18 cellular contexts compared by ENCODE assay signal in genomic region chr3:78632925-78633324, GRCh38.
DNase-seq lines count a peak whose midpoint lies in the region; ATAC-seq and TF ChIP-seq lines count a peak whose summit lies in the region.
"Had no signal": no experiment of that assay in that cellular context is flagged by ENCODE, and none has a peak within 500 bp of the region (broad histone marks: within the 10 kb centered on the region; RNA-seq: fewer than 3 reads in every experiment).

No MANE protein-coding gene starts in this region.

- H3K4me3 Mint-ChIP-seq in nephron (no peak overlapping the region), Caco-2 (ENCODE audit: unreplicated experiment) (no peak overlapping the region)
- no peak overlapping the region for H3K4me3 Mint-ChIP-seq in activated naive CD8-positive, alpha-beta T cell treated with anti-CD3 and anti-CD28 coated beads for 36 hours

- H3K36me3 Mint-ChIP-seq in nephron (ENCODE audit: low read depth) (peaks cover 58% of the 10 kb centered on the region), Caco-2 (ENCODE audit: insufficient read depth, unreplicated experiment) (no peaks in the 10 kb centered on the region)
- H3K36me3 Mint-ChIP-seq in activated naive CD8-positive, alpha-beta T cell treated with anti-CD3 and anti-CD28 coated beads for 36 hours, result no peaks in the 10 kb centered on the region

- no peak overlapping the region for H3K27ac ChIP-seq in A673 (ENCODE audit: low read depth, low read length, poor library complexity, severe bottlenecking)
- H3K27ac ChIP-seq: 22Rv1, PC-9 had no signal

- H3K27me3 ChIP-seq in A673 (replicated peaks; ENCODE audit: insufficient read depth, low read depth, low read length, poor library complexity) (no peaks in the 10 kb centered on the region), Caco-2 (replicated peaks; ENCODE audit: control insufficient read depth, insufficient read depth, low read length) (no peaks in the 10 kb centered on the region)

- H3K4me1 Mint-ChIP-seq in nephron (peaks cover 16% of the 10 kb centered on the region), Caco-2 (ENCODE audit: low read depth, unreplicated experiment) (no peaks in the 10 kb centered on the region)
- H3K4me1 Mint-ChIP-seq in activated naive CD8-positive, alpha-beta T cell treated with anti-CD3 and anti-CD28 coated beads for 36 hours, result no peaks in the 10 kb centered on the region

- H3K36me3 ChIP-seq in A673 (ENCODE audit: insufficient read depth, low read length, poor library complexity, severe bottlenecking) (peaks cover 4% of the 10 kb centered on the region), Caco-2 (ENCODE audit: control insufficient read depth, insufficient read depth, low read length) (no peaks in the 10 kb centered on the region)

- H3K4me3 ChIP-seq in A673 (ENCODE audit: low read depth, low read length, poor library complexity, severe bottlenecking), result no peak overlapping the region
- no peak overlapping the region for H3K4me3 ChIP-seq in fibroblast of the aortic adventitia (ENCODE audit: low read depth, low read length)
- H3K4me3 ChIP-seq in Caco-2 (ENCODE audit: low read depth, low read length), result no peak overlapping the region
- H3K4me3 ChIP-seq: K562, PC-9 had no signal

- POLR2A ChIA-PET in A673 (lab: Charles Lee; ENCODE audit: low non-redundant PET), result no interaction called here
- POLR2A ChIA-PET in Caco-2 (lab: Charles Lee), result no interaction called here

- H3K9me3 Mint-ChIP-seq in nephron (no peaks in the 10 kb centered on the region), Caco-2 (ENCODE audit: unreplicated experiment) (no peaks in the 10 kb centered on the region)
- H3K9me3 Mint-ChIP-seq in activated naive CD8-positive, alpha-beta T cell treated with anti-CD3 and anti-CD28 coated beads for 36 hours, result no peaks in the 10 kb centered on the region

- intact Hi-C loops in A673 (cut with micrococcal nuclease; ENCODE audit: unreplicated experiment) (no loop called here), Caco-2 (cut with micrococcal nuclease; ENCODE audit: unreplicated experiment) (no loop called here)

- H3K4me1 ChIP-seq in A673 (ENCODE audit: insufficient read depth, low read length, poor library complexity, severe bottlenecking) (peaks cover 8% of the 10 kb centered on the region), Caco-2 (no peaks in the 10 kb centered on the region)

- BruUV-seq in A673 (replicated peaks; lab: Mats Ljungman, UMichigan) (no TSS peak), Caco-2 (replicated peaks; lab: Mats Ljungman, UMichigan) (no TSS peak)

- TF ChIP-seq CTCF in A673 (conservative IDR thresholded peaks at IDR 0.05; ENCODE audit: low read depth, low read length) (peak; percentile 25; the same call in 1 of the 2 replicates), fibroblast of the aortic adventitia (IDR thresholded peaks at IDR 0.05; ENCODE audit: insufficient read depth, low read length) (no peak), nephron (IDR thresholded peaks at IDR 0.05; ENCODE audit: unreplicated experiment in 3 of 3) (no peak), Caco-2 (IDR thresholded peaks at IDR 0.05; ENCODE audit: insufficient read depth in 1 of 2, low read depth in 1 of 2, low read length in 1 of 2, severe bottlenecking in 1 of 2, unreplicated experiment in 1 of 2) (no peak)

- H3K27me3 Mint-ChIP-seq in nephron (ENCODE audit: low read depth) (no peaks in the 10 kb centered on the region), Caco-2 (ENCODE audit: insufficient read depth, unreplicated experiment) (no peaks in the 10 kb centered on the region)
- H3K27me3 Mint-ChIP-seq in activated naive CD8-positive, alpha-beta T cell treated with anti-CD3 and anti-CD28 coated beads for 36 hours, result no peaks in the 10 kb centered on the region

- CTCF ChIA-PET in A673 (lab: Charles Lee) (no interaction called here), Caco-2 (lab: Charles Lee) (no interaction called here)

- DNase-seq in A673 (ENCODE audit: low spot score), result peak; percentile 23
- peak; percentile 42 for DNase-seq in astrocyte of the hippocampus (ENCODE audit: low read depth, low spot score)
- peak; percentile 12 for DNase-seq in fibroblast of the aortic adventitia (ENCODE audit: low read depth)
- DNase-seq in NCI-H187 treated with DMSO at 0.1 percent for 48 hours (lab: John Stamatoyannopoulos, UW), result no peak
- no peak for DNase-seq in activated naive CD8-positive, alpha-beta T cell treated with anti-CD3 and anti-CD28 coated beads for 36 hours
- DNase-seq in Caco-2, result no peak
- DNase-seq: C1 segment of cervical spinal cord; NCI-H1048; NCI-H146; NCI-H345; NCI-H526 treated with DMSO at 0.1 percent for 48 hours; NK-92 treated with Interleukin-12 subunit alpha and Interleukin-12 subunit beta, amount 100 ng/mL, for 24 hours; PC-9 had no signal

- H3K27ac Mint-ChIP-seq in nephron, result peak overlapping the region; percentile 57 to 85 (median 83)
- no peak overlapping the region for H3K27ac Mint-ChIP-seq in activated naive CD8-positive, alpha-beta T cell treated with anti-CD3 and anti-CD28 coated beads for 36 hours
- no peak overlapping the region for H3K27ac Mint-ChIP-seq in Caco-2 (ENCODE audit: unreplicated experiment)

- no peak for ATAC-seq in GM18873 (IDR thresholded peaks at IDR 0.05; ENCODE audit: low FRiP score, unreplicated experiment)
- ATAC-seq: HCT116, K562 had no signal

- H3K9me3 ChIP-seq in A673 (ENCODE audit: low read depth, low read length, poor library complexity, severe bottlenecking) (no peaks in the 10 kb centered on the region), Caco-2 (no peaks in the 10 kb centered on the region)

Comparison
In these comparisons a context has a peak if more than half of its experiments do, and no peak if none do; other contexts are left out.
1. DNase-seq: peak in A673 (single experiment), astrocyte of the hippocampus (single experiment) and fibroblast of the aortic adventitia (single experiment); none in NCI-H187 treated with DMSO at 0.1 percent for 48 hours (single experiment), activated naive CD8-positive, alpha-beta T cell treated with anti-CD3 and anti-CD28 coated beads for 36 hours (single experiment) and Caco-2 (0 of 2).
2. H3K27ac Mint-ChIP-seq: peak in nephron (3 of 3); none in activated naive CD8-positive, alpha-beta T cell treated with anti-CD3 and anti-CD28 coated beads for 36 hours (single experiment) and Caco-2 (single experiment).